19 cellular contexts compared by ENCODE assay signal in the genomic region with DNA sequence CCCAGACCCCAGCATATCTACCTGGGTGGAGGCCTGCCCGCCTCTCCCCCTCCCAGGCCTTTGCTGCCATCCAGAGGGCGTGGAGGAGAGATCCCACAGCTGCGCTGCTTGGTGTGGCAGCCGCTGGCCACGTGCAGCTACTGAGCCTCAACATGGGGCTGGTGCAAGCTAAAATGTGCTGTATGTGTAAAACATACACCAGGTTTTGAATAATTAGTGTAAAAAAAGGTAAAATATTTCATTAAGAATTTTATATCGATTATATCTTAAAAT.
DNase-seq lines count a peak whose midpoint lies in the region; ATAC-seq and TF ChIP-seq lines count a peak whose summit lies in the region.
"Had no signal": no experiment of that assay in that cellular context is flagged by ENCODE, and none has a peak within 500 bp of the region (broad histone marks: within the 10 kb centered on the region; RNA-seq: fewer than 3 reads in every experiment).

No MANE protein-coding gene starts in this region.

- no peak overlapping the region for H3K4me3 ChIP-seq in A673 (ENCODE audit: low read depth, low read length, poor library complexity, severe bottlenecking)
- no peak overlapping the region for H3K4me3 ChIP-seq in DND-41 (ENCODE audit: low read depth in 1 of 2, low read length in 2 of 2)
- no peak overlapping the region for H3K4me3 ChIP-seq in OCI-LY1 (ENCODE audit: low read depth, low read length, poor library complexity, severe bottlenecking)
- no peak overlapping the region for H3K4me3 ChIP-seq in endodermal cell (ENCODE audit: low read length)
- H3K4me3 ChIP-seq: breast epithelium had no signal

- no peaks in the 10 kb centered on the region for H3K27me3 ChIP-seq in A673 (replicated peaks; ENCODE audit: insufficient read depth, low read depth, low read length, poor library complexity)
- H3K27me3 ChIP-seq in DND-41 (ENCODE audit: insufficient read depth, low read length, poor library complexity) = peaks cover 10% of the 10 kb centered on the region
- peaks cover under 1% of the 10 kb centered on the region; the same call in 1 of the 2 replicates for H3K27me3 ChIP-seq in OCI-LY1 (ENCODE audit: insufficient read depth, low read length)
- H3K27me3 ChIP-seq in endodermal cell (ENCODE audit: control insufficient read depth, insufficient read depth, low read length, poor library complexity, severe bottlenecking) = no peaks in the 10 kb centered on the region
- H3K27me3 ChIP-seq: breast epithelium had no signal

- intact Hi-C loops in A673 (cut with micrococcal nuclease; ENCODE audit: unreplicated experiment) = no loop called here

- H3K4me1 Mint-ChIP-seq in endodermal cell = no peaks in the 10 kb centered on the region
- H3K4me1 Mint-ChIP-seq: activated T-helper 17 cell treated with anti-CD3 and anti-CD28 coated beads, Interleukin-2, amount 50 U/mL, for 72 hours; nephron progenitor cell had no signal

- H3K36me3 Mint-ChIP-seq in endodermal cell (ENCODE audit: low read depth) = peaks cover 24% of the 10 kb centered on the region
- H3K36me3 Mint-ChIP-seq: type B pancreatic cell had no signal

- ATAC-seq in DND-41 (ENCODE audit: insufficient read depth, low read depth) = peak; percentile 66; the same call in 2 of the 3 replicates
- ATAC-seq: activated T-helper 17 cell treated with anti-CD3 and anti-CD28 coated beads, Interleukin-2, amount 50 U/mL, for 72 hours had no signal

- H2AFZ ChIP-seq in DND-41 (ENCODE audit: low read depth, low read length) = no peak overlapping the region
- no peak overlapping the region for H2AFZ ChIP-seq in OCI-LY1 (ENCODE audit: low read length)

- no peaks in the 10 kb centered on the region for H3K9me3 ChIP-seq in A673 (ENCODE audit: low read depth, low read length, poor library complexity, severe bottlenecking)
- H3K9me3 ChIP-seq in DND-41 (ENCODE audit: insufficient read depth, low read length, severe bottlenecking) = no peaks in the 10 kb centered on the region
- H3K9me3 ChIP-seq in OCI-LY1 (ENCODE audit: low read length) = no peaks in the 10 kb centered on the region
- H3K9me3 ChIP-seq in endodermal cell (ENCODE audit: control insufficient read depth, low read length) = peaks cover 6% of the 10 kb centered on the region
- H3K9me3 ChIP-seq: breast epithelium had no signal

- no peaks in the 10 kb centered on the region for H3K27me3 Mint-ChIP-seq in endodermal cell (ENCODE audit: insufficient read depth)
- H3K27me3 Mint-ChIP-seq: progenitor cell of endocrine pancreas, type B pancreatic cell had no signal

- no peaks in the 10 kb centered on the region for H3K9me2 ChIP-seq in OCI-LY1 (ENCODE audit: low read depth, low read length)

- H3K9ac ChIP-seq in DND-41 (ENCODE audit: low read depth, low read length) = no peak overlapping the region
- no peak overlapping the region for H3K9ac ChIP-seq in OCI-LY1 (ENCODE audit: low read length)
- H3K9ac ChIP-seq in endodermal cell (ENCODE audit: extremely low read depth, low read length, poor library complexity, severe bottlenecking) = no peak overlapping the region

- H3K4me2 ChIP-seq in DND-41 (ENCODE audit: insufficient read depth, low read length) = no peak overlapping the region
- no peak overlapping the region for H3K4me2 ChIP-seq in OCI-LY1 (ENCODE audit: low read length)

- CTCF ChIA-PET in A673 (lab: Charles Lee) = no interaction called here

- H3K27ac ChIP-seq in A673 (ENCODE audit: low read depth, low read length, poor library complexity, severe bottlenecking) (no peak overlapping the region), DND-41 (ENCODE audit: low read length) (no peak overlapping the region), OCI-LY1 (ENCODE audit: low read depth, low read length, poor library complexity, severe bottlenecking) (no peak overlapping the region), endodermal cell (ENCODE audit: low read depth, low read length) (no peak overlapping the region)
- H3K27ac ChIP-seq: breast epithelium had no signal

- BruUV-seq in A673 (replicated peaks; lab: Mats Ljungman, UMichigan) = no TSS peak

- POLR2A ChIA-PET in A673 (lab: Charles Lee; ENCODE audit: low non-redundant PET) = no interaction called here

- H3K4me3 Mint-ChIP-seq in endodermal cell = no peak overlapping the region
- H3K4me3 Mint-ChIP-seq: activated T-helper 17 cell treated with anti-CD3 and anti-CD28 coated beads, Interleukin-2, amount 50 U/mL, for 72 hours; nephron progenitor cell; type B pancreatic cell had no signal

- H3K79me2 ChIP-seq in DND-41 (ENCODE audit: insufficient read depth, low read length) = no peaks in the 10 kb centered on the region
- no peaks in the 10 kb centered on the region for H3K79me2 ChIP-seq in OCI-LY1 (ENCODE audit: insufficient read depth, low read length)

- no peak overlapping the region for H3K27ac Mint-ChIP-seq in endodermal cell
- H3K27ac Mint-ChIP-seq: activated T-helper 17 cell treated with anti-CD3 and anti-CD28 coated beads, Interleukin-2, amount 50 U/mL, for 72 hours; nephron progenitor cell; progenitor cell of endocrine pancreas; type B pancreatic cell had no signal

- H3F3A ChIP-seq in OCI-LY1 (ENCODE audit: insufficient read depth, low read length) = no peaks in the 10 kb centered on the region

- TF ChIP-seq CTCF in A673 (conservative IDR thresholded peaks at IDR 0.05; ENCODE audit: low read depth, low read length) (peak; percentile 33), DND-41 (IDR thresholded peaks at IDR 0.05; ENCODE audit: borderline replicate concordance, extremely low read depth, low read length, poor library complexity, severe bottlenecking) (peak; percentile 50), OCI-LY1 (IDR thresholded peaks at IDR 0.05; ENCODE audit: low read length) (peak; percentile 26; the same call in 1 of the 2 replicates), endodermal cell (conservative IDR thresholded peaks at IDR 0.05) (peak; percentile 63)

- DNase-seq in A673 (ENCODE audit: low spot score) = peak; percentile 15
- DNase-seq in DND-41 = peak; percentile 14
- DNase-seq in endodermal cell = peak; percentile 72
- no peak for DNase-seq in putamen (ENCODE audit: low spot score)
- no peak for DNase-seq in NCI-H1930 (lab: John Stamatoyannopoulos, UW)
- no peak for DNase-seq in DMS114 treated with DMSO at 0.1 percent for 48 hours (lab: John Stamatoyannopoulos, UW; ENCODE audit: unreplicated experiment)
- DNase-seq in NCI-H524 treated with DMSO at 0.1 percent for 48 hours (lab: John Stamatoyannopoulos, UW) = no peak
- DNase-seq: activated CD4-positive, alpha-beta T cell treated with anti-CD3 and anti-CD28 coated beads for 1 hour; AML-193; midbrain; MV-4-11; NCI-H187 treated with DMSO at 0.1 percent for 48 hours; nephron progenitor cell; stimulated activated CD4-positive, alpha-beta T cell treated with anti-CD3 and anti-CD28 coated beads, Interleukin-4, amount 100 ng/mL, for 1 hour had no signal

- 60 to 82% methylated on average over 1 to 5 of the region's 6 CpGs for WGBS in endodermal cell (ENCODE audit: insufficient coverage in 1 of 2, insufficient read length in 1 of 2), 2 experiments

- H3K36me3 ChIP-seq in A673 (ENCODE audit: insufficient read depth, low read length, poor library complexity, severe bottlenecking) (no peaks in the 10 kb centered on the region), DND-41 (ENCODE audit: insufficient read depth, low read length) (no peaks in the 10 kb centered on the region), OCI-LY1 (ENCODE audit: insufficient read depth, low read length) (no peaks in the 10 kb centered on the region), endodermal cell (ENCODE audit: control insufficient read depth, insufficient read depth, low read length) (no peaks in the 10 kb centered on the region)
- H3K36me3 ChIP-seq: breast epithelium had no signal

- no peaks in the 10 kb centered on the region for H3K4me1 ChIP-seq in A673 (ENCODE audit: insufficient read depth, low read length, poor library complexity, severe bottlenecking)
- H3K4me1 ChIP-seq in DND-41 (ENCODE audit: insufficient read depth, low read length) = no peaks in the 10 kb centered on the region
- H3K4me1 ChIP-seq in OCI-LY1 (ENCODE audit: insufficient read depth, low read length, severe bottlenecking) = no peaks in the 10 kb centered on the region
- H3K4me1 ChIP-seq in endodermal cell (ENCODE audit: control insufficient read depth, insufficient read depth, low read length) = no peaks in the 10 kb centered on the region
- H3K4me1 ChIP-seq: breast epithelium had no signal

- H3K9me3 Mint-ChIP-seq in endodermal cell = no peaks in the 10 kb centered on the region
- H3K9me3 Mint-ChIP-seq: activated T-helper 17 cell treated with anti-CD3 and anti-CD28 coated beads, Interleukin-2, amount 50 U/mL, for 72 hours; type B pancreatic cell had no signal

- H4K20me1 ChIP-seq in DND-41 (ENCODE audit: insufficient read depth, low read length) (no peaks in the 10 kb centered on the region), OCI-LY1 (ENCODE audit: insufficient read depth, low read length) (no peaks in the 10 kb centered on the region)

Comparison
In these comparisons a context has a peak if more than half of its experiments do, and no peak if none do; other contexts are left out.
1. DNase-seq: peak in A673 (single experiment), DND-41 (single experiment) and endodermal cell (single experiment); none in putamen (single experiment), NCI-H1930 (0 of 2), DMS114 treated with DMSO at 0.1 percent for 48 hours (single experiment) and NCI-H524 treated with DMSO at 0.1 percent for 48 hours (single experiment).
2. Peak in every context shown above with its lines, with median percentiles within 50 percentile points of each other: CTCF ChIP-seq.